In the genomic region with DNA sequence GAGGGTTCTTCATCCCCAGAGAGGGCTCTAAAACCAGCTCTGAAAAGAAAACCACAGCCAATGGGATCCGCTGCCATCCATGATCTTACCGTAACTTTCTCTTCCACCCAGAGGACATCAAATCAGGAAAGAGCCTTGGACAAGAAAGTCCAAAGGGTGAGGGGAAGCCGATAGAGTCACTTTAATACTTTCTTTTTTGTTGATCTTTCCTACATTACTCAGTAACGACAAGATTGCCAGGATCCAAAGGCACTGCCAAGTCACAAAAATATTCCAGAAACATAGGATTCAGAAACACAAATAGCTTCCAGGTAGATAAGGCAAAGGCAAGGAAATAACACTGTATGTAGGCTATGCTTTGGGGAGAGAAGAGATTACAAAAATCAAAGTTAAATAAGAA, we compare ENCODE assay signal across 13 cellular contexts. TPM values are rescaled to one million over a fixed set of nuclear protein-coding genes. Genes with fewer than 3 reads are reported as not detected.
"Had no signal": no experiment of that assay in that cellular context is flagged by ENCODE, and none has a peak within 500 bp of the region (broad histone marks: within the 10 kb centered on the region; RNA-seq: fewer than 3 reads in every experiment).

No MANE protein-coding gene starts in this region.

RNA-seq across cellular contexts. Expression of a gene that starts 17.0 kb away (rescaled TPM):
- total RNA-seq: activated naive CD4-positive, alpha-beta T cell treated with anti-CD3 and anti-CD28 coated beads for 36 hours; activated naive CD4-positive, alpha-beta T cell treated with anti-CD3 and anti-CD28 coated beads, Interleukin-2, amount 50 U/mL, for 72 hours; activated T-helper 17 cell treated with anti-CD3 and anti-CD28 coated beads, Interleukin-2, amount 50 U/mL, for 72 hours; ascending aorta; astrocyte; body of pancreas; bronchial epithelial cell; cardiac muscle cell; cardiac septum; cerebellum had no signal
- polyA plus RNA-seq: adipose tissue, adrenal gland, aorta, cardiac muscle cell had no signal
